1 cellular context compared by ENCODE assay signal in genomic region chr13:28137556-28137955, GRCh38.
TF ChIP-seq lines count a peak whose summit lies in the region.

No MANE protein-coding gene starts in this region.

TF ChIP-seq in H1, 55 proteins besides CTCF, POLR2A, EP300 and RAD21:
- TF ChIP-seq USF2 (IDR thresholded peaks at IDR 0.05; ENCODE audit: low read length) (no peak), KDM1A (IDR thresholded peaks at IDR 0.05; ENCODE audit: borderline replicate concordance, low read length) (no peak), EGR1 (IDR thresholded peaks at IDR 0.05; ENCODE audit: borderline replicate concordance, low read depth, low read length) (0 out of 2 replicates have a peak, but pooled peaks have one; percentile 10)
